Comparison of ENCODE assay signal across 15 cellular contexts in the genomic region with DNA sequence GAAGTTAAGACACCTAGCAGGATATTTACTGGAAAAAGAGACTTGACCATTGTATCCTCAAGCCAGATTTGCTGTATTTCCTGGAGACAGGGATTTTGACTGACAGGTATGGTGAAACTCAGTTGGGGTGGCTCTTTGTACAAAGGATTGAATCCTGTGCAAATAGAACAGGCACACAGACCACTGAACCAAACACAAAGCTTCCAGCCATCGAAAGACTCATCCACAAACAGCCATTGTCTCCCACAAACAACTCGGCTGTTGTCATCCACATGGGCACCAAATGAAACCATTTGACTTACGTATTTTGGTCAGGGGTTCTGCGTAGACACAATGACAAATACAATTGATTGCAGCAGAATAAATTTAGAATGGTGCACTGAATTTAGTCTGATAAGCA. TPM values are rescaled to one million over a fixed set of nuclear protein-coding genes. Genes with fewer than 3 reads are reported as not detected.
A peak's percentile ranks its signal among the peaks of the same experiment; 100 is the strongest.
DNase-seq lines count a peak whose midpoint lies in the region; ATAC-seq lines count a peak whose summit lies in the region.
"Had no signal": no experiment of that assay in that cellular context is flagged by ENCODE, and none has a peak within 500 bp of the region (broad histone marks: within the 10 kb centered on the region; RNA-seq: fewer than 3 reads in every experiment).

No MANE protein-coding gene starts in this region.

- peak; percentile 23 for DNase-seq in NCI-H748 (lab: John Stamatoyannopoulos, UW; ENCODE audit: unreplicated experiment)
- DNase-seq in NCI-H748 treated with DMSO at 0.1 percent for 48 hours (lab: John Stamatoyannopoulos, UW): no peak
- peak; percentile 67 for DNase-seq in foreskin melanocyte
- DNase-seq in midbrain (lab: John Stamatoyannopoulos, UW): peak; percentile 84
- no peak for DNase-seq in iPS-NIHi7 (ENCODE audit: extremely low spot score)
- DNase-seq in UCSD-AML1 (lab: John Stamatoyannopoulos, UW; ENCODE audit: unreplicated experiment): no peak
- DNase-seq: CD8-positive, alpha-beta T cell; DMS79 treated with DMSO at 0.1 percent for 48 hours; H9; NCI-H1105 treated with DMSO at 0.1 percent for 48 hours; NCI-H187; PC-9 had no signal

- H3K27ac ChIP-seq in temporal lobe (ENCODE audit: low read depth, low read length): peak overlapping the region; percentile 30
- H3K27ac ChIP-seq: 22Rv1, PC-9 had no signal

- no peak for ATAC-seq in GM21515 (IDR thresholded peaks at IDR 0.05; ENCODE audit: unreplicated experiment)
- ATAC-seq: CD8-positive, alpha-beta T cell had no signal

RNA-seq across cellular contexts. Expression of a gene that starts 15.9 kb away (rescaled TPM):
- 60.7 TPM for total RNA-seq in temporal lobe
- total RNA-seq: PC-9 had no signal

Comparison
In these comparisons a context has a peak if more than half of its experiments do, and no peak if none do; other contexts are left out.
1. DNase-seq: peak in NCI-H748 (single experiment), foreskin melanocyte (single experiment) and midbrain (single experiment); none in NCI-H748 treated with DMSO at 0.1 percent for 48 hours (single experiment), iPS-NIHi7 (single experiment) and UCSD-AML1 (single experiment).